8 cellular contexts compared by ENCODE assay signal in genomic region chr1:46246548-46247432, GRCh38. TPM values are rescaled to one million over a fixed set of nuclear protein-coding genes. Genes with fewer than 3 reads are reported as not detected.
DNase-seq lines count a peak whose midpoint lies in the region; ATAC-seq and TF ChIP-seq lines count a peak whose summit lies in the region.

No MANE protein-coding gene starts in this region.

- in situ Hi-C loops in brain microvascular endothelial cell (cut with HindIII; ENCODE audit: low pct_ligation_motif_present, low sequenced_read_pairs): no loop called here

- no peak for TF ChIP-seq CTCF in brain microvascular endothelial cell (IDR thresholded peaks at IDR 0.05; ENCODE audit: low read depth, low read length, missing control alignments)

- no peaks in the 10 kb centered on the region for H3K36me3 ChIP-seq in brain microvascular endothelial cell (replicated peaks)

- peak; percentile 4 for ATAC-seq in GM19468 (IDR thresholded peaks at IDR 0.05; ENCODE audit: extremely low read depth, unreplicated experiment)
- peak; percentile 51 for ATAC-seq in HG03571 (IDR thresholded peaks at IDR 0.05; ENCODE audit: unreplicated experiment)

- H3K4me3 ChIP-seq in brain microvascular endothelial cell (ENCODE audit: low read depth, low read length): peak overlapping the region; percentile 82

- DNase-seq in DMS153 treated with DMSO at 0.1 percent for 48 hours (lab: John Stamatoyannopoulos, UW; ENCODE audit: unreplicated experiment) (peak; percentile 6), SW 1271 (lab: John Stamatoyannopoulos, UW) (peak; percentile 19 to 68), brain microvascular endothelial cell (peak; percentile 53), iPS-NIHi7 (ENCODE audit: extremely low spot score) (peak; percentile 99), occipital lobe (lab: John Stamatoyannopoulos, UW) (no peak)
- peak in 3 of 4 experiments; percentile 30 to 50 (median 40) for DNase-seq in stimulated activated CD4-positive, alpha-beta T cell treated with anti-CD3 and anti-CD28 coated beads, Interleukin-1b, Interleukin-23, amount 100 ng/mL, for 24 hours (ENCODE audit: low read depth in 4 of 4, low spot score in 1 of 4)

- peak overlapping the region; percentile 74 for H3K27ac ChIP-seq in brain microvascular endothelial cell

- no peaks in the 10 kb centered on the region for H3K27me3 ChIP-seq in brain microvascular endothelial cell (replicated peaks)

RNA-seq across cellular contexts. Expression of gene RAD54L, which starts 0.8 kb away (rescaled TPM):
- 1.1 TPM for total RNA-seq in occipital lobe

RNA-seq across cellular contexts. Expression of gene LURAP1, which starts 43.7 kb away (rescaled TPM):
- 5.5 TPM for total RNA-seq in occipital lobe

RNA-seq across cellular contexts. Expression of gene POMGNT1, which starts 48.6 kb away (rescaled TPM):
- 33.4 TPM for total RNA-seq in occipital lobe

RNA-seq across cellular contexts. Expression of gene LRRC41, which starts 56.6 kb away (rescaled TPM):
- 50.8 TPM for total RNA-seq in occipital lobe

RNA-seq across cellular contexts. Expression of gene UQCRH, which starts 56.7 kb away (rescaled TPM):
- total RNA-seq in occipital lobe: 219 TPM
